In the genomic region with DNA sequence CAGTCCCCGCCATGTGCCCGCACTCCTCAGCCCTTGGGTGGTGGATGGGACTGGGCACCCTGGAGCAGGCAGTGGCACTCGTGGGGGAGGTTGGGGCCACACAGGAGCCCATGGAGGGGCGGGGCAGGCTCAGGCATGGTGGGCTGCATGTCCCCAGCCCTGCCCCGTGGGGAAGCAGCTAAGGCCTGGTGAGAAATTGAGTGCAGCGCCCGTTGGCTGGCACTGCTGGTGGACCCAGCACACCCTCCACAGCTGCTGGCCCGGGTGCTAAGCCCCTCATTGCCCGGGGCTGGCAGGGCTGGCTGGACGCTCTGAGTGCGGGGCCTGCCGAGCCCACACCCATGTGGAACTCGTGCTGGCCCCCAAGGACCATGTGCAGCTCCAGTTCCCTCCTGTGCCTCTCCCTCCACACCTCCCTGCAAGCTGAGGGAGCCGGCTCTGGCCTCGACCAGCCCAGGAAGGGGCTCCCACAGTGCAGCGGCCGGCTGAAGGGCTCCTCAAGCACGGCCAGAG, we compare ENCODE assay signal across 22 cellular contexts. TPM values are rescaled to one million over a fixed set of nuclear protein-coding genes. Genes with fewer than 3 reads are reported as not detected.
A peak's percentile ranks its signal among the peaks of the same experiment; 100 is the strongest.
DNase-seq lines count a peak whose midpoint lies in the region; ATAC-seq, FAIRE-seq and TF ChIP-seq lines count a peak whose summit lies in the region.
"Had no signal": no experiment of that assay in that cellular context is flagged by ENCODE, and none has a peak within 500 bp of the region (broad histone marks: within the 10 kb centered on the region; RNA-seq: fewer than 3 reads in every experiment).

No MANE protein-coding gene starts in this region.

- no peaks in the 10 kb centered on the region; the same call in 1 of the 2 replicates for H3K36me3 ChIP-seq in SJSA1
- no peaks in the 10 kb centered on the region for H3K36me3 ChIP-seq in HepG2 (replicated peaks in 1 of 2; ENCODE audit: control insufficient read depth in 1 of 2, insufficient read depth in 2 of 2, low read length in 2 of 2)
- no peaks in the 10 kb centered on the region for H3K36me3 ChIP-seq in spleen
- H3K36me3 ChIP-seq: BLaER1 treated with 17β-estradiol and CSF1 and Interleukin-3, amounts not matched to agents 10 nM and 100 nM had no signal

- ATAC-seq in left cardiac atrium = no peak
- no peak for ATAC-seq in HepG2
- ATAC-seq in GM18861 (IDR thresholded peaks at IDR 0.05; ENCODE audit: unreplicated experiment) = no peak
- no peak for ATAC-seq in GM21576 (IDR thresholded peaks at IDR 0.05; ENCODE audit: unreplicated experiment)

- H3K9me3 ChIP-seq in SJSA1 (replicated peaks) (peaks cover 4% of the 10 kb centered on the region; the same call in 1 of the 2 replicates), HepG2 (ENCODE audit: low read length) (peaks cover 13% of the 10 kb centered on the region; the same call in 1 of the 2 replicates), spleen (peaks cover 0 to 15% (median 8%) of the 10 kb centered on the region in 8 donors)

- no peak overlapping the region for H3K4me2 ChIP-seq in HepG2 (ENCODE audit: low read depth, low read length)
- H3K4me2 ChIP-seq: BLaER1 treated with 17β-estradiol and CSF1 and Interleukin-3, amounts not matched to agents 10 nM and 100 nM had no signal

- POLR2A ChIA-PET in HepG2 (lab: Yijun Ruan, JAX) = no interaction called here

- TF ChIP-seq CTCF in HepG2 (CRISPR knock-in tag; IDR thresholded peaks at IDR 0.05) (no peak), spleen (IDR thresholded peaks at IDR 0.05 in 8 of 11, conservative IDR thresholded peaks at IDR 0.05 in 3 of 11) (no peak)

- TF ChIP-seq POLR2A in HepG2 (IDR thresholded peaks at IDR 0.05; ENCODE audit: insufficient read depth in 1 of 2, low read depth in 2 of 2, low read length in 2 of 2) (no peak), spleen (IDR thresholded peaks at IDR 0.05) (no peak)

- intact Hi-C loops in left cardiac atrium (cut with DNase I) (no loop called here), cardiac septum (cut with DNase I) (no loop called here), HepG2 (cut with micrococcal nuclease; ENCODE audit: unreplicated experiment) (loop anchor here (10.0 kb wide), 1 partner anchor 124 kb away; no protein-coding TSS in a partner anchor), spleen (cut with DNase I; ENCODE audit: low total_unique reads) (no loop called here)

- H3K27me3 ChIP-seq in SJSA1 (replicated peaks) (no peaks in the 10 kb centered on the region), HepG2 (ENCODE audit: control insufficient read depth in 1 of 2, insufficient read depth in 2 of 2, low read length in 2 of 2) (no peaks in the 10 kb centered on the region), spleen (replicated peaks in 1 of 7) (peaks cover 0 to 5% (median 0%) of the 10 kb centered on the region in 7 donors)
- H3K27me3 ChIP-seq: BLaER1 treated with 17β-estradiol and CSF1 and Interleukin-3, amounts not matched to agents 10 nM and 100 nM had no signal

- no peaks in the 10 kb centered on the region for H3K79me2 ChIP-seq in HepG2 (ENCODE audit: insufficient read depth, low read length)

- no peak overlapping the region for H2AFZ ChIP-seq in HepG2 (ENCODE audit: low read length)

- CTCF ChIA-PET in HepG2 (lab: Yijun Ruan, JAX; ENCODE audit: low intra/inter-chr PET ratio, low total read pairs) = no interaction called here

- H3K27ac ChIP-seq in SJSA1 (peak overlapping the region; percentile 87), HepG2 (ENCODE audit: extremely low read length, insufficient read depth, low read length) (no peak overlapping the region), spleen (no peak overlapping the region)
- H3K27ac ChIP-seq: BLaER1 treated with 17β-estradiol and CSF1 and Interleukin-3, amounts not matched to agents 10 nM and 100 nM had no signal

- no peak for FAIRE-seq in HepG2 (lab: Jason Lieb, UNC)
- FAIRE-seq: G401.6, GM12891, GM19239, H54 had no signal

- H4K20me1 ChIP-seq in HepG2 (ENCODE audit: insufficient read depth, low read length) = no peaks in the 10 kb centered on the region
- H4K20me1 ChIP-seq: BLaER1 treated with 17β-estradiol and CSF1 and Interleukin-3, amounts not matched to agents 10 nM and 100 nM had no signal

- BruUV-seq in HepG2 (replicated peaks; lab: Mats Ljungman, UMichigan) = no TSS peak

- H3K4me3 ChIP-seq in SJSA1 (no peak overlapping the region), HepG2 (replicated peaks in 1 of 3; ENCODE audit: insufficient read depth in 1 of 3, low read depth in 2 of 3, low read length in 3 of 3) (no peak overlapping the region), spleen (no peak overlapping the region)
- H3K4me3 ChIP-seq: BLaER1 treated with 17β-estradiol and CSF1 and Interleukin-3, amounts not matched to agents 10 nM and 100 nM; GM23248 had no signal

- H3K4me1 ChIP-seq in SJSA1 (replicated peaks) (peaks cover 48% of the 10 kb centered on the region), HepG2 (ENCODE audit: insufficient read depth, low read length) (no peaks in the 10 kb centered on the region), spleen (no peaks in the 10 kb centered on the region)
- H3K4me1 ChIP-seq: BLaER1 treated with 17β-estradiol and CSF1 and Interleukin-3, amounts not matched to agents 10 nM and 100 nM had no signal

- peak; percentile 15 for DNase-seq in left cardiac atrium
- DNase-seq in cardiac septum (ENCODE audit: low spot score) = no peak
- no peak for DNase-seq in SJSA1 (ENCODE audit: low read depth in 1 of 2, low spot score in 2 of 2)
- no peak for DNase-seq in HepG2 (ENCODE audit: low spot score)
- peak; percentile 56 for DNase-seq in spleen
- no peak for DNase-seq in DMS153 treated with DMSO at 0.1 percent for 48 hours (lab: John Stamatoyannopoulos, UW; ENCODE audit: unreplicated experiment)
- DNase-seq: ACHN; Calu3; CD4-positive, alpha-beta T cell; DMS 273 treated with DMSO at 0.1 percent for 48 hours; DMS79 treated with DMSO at 0.1 percent for 48 hours; EL; GM23248 had no signal

- H3K9ac ChIP-seq in HepG2 (ENCODE audit: insufficient read depth, low read depth, low read length) = no peak overlapping the region
- H3K9ac ChIP-seq: BLaER1 treated with 17β-estradiol and CSF1 and Interleukin-3, amounts not matched to agents 10 nM and 100 nM; GM23248 had no signal

- no peak for TF ChIP-seq EP300 in HepG2 (IDR thresholded peaks at IDR 0.05; ENCODE audit: low read depth in 2 of 2, low read length in 2 of 2)
- no peak for TF ChIP-seq EP300 in HepG2 (CRISPR knock-in tag; IDR thresholded peaks at IDR 0.05; ENCODE audit: borderline replicate concordance)

- WGBS in HepG2 (ENCODE audit: low lambda C conversion rate) = 6% methylated on average over 6 of the region's 18 CpGs
- WGBS in spleen, 5 donors = 82 to 88% (median 84%) methylated on average over 9 to 18 of the region's 18 CpGs

- TF ChIP-seq RAD21 in HepG2 (CRISPR knock-in tag; IDR thresholded peaks at IDR 0.05) = no peak

- in situ Hi-C loops in HepG2 (cut with HindIII; ENCODE audit: extremely low pct_ligation_motif_present, low pct_unique_long_range_greater_than_20kb) = no loop called here

RNA-seq across cellular contexts. Expression of gene OR5B3, which starts 16.1 kb away (rescaled TPM):
- not detected for total RNA-seq in left cardiac atrium
- total RNA-seq in cardiac septum = not detected
- total RNA-seq in SJSA1 (2014; rRNA removed; shearing (Covaris generic)) = not detected in 2 replicates
- total RNA-seq in HepG2 (2016; rRNA removed; fragmentation: Illumina TruSeq; extraction: Trizol) = not detected in 2 replicates
- total RNA-seq in HepG2 (2016; cell fraction: cytosol; rRNA removed; fragmentation: Illumina TruSeq; extraction: Trizol; ENCODE audit: low read depth) = not detected in 2 replicates
- total RNA-seq in HepG2 (2016; cell fraction: insoluble cytoplasmic fraction; rRNA removed; fragmentation: Illumina TruSeq; extraction: Trizol) = not detected in 2 replicates
- not detected in 2 replicates for total RNA-seq in HepG2 (2016; cell fraction: membrane; rRNA removed; fragmentation: Illumina TruSeq; extraction: Trizol)
- total RNA-seq in HepG2 (2016; cell fraction: nucleus; rRNA removed; fragmentation: Illumina TruSeq; extraction: Trizol) = not detected in 2 replicates
- polyA plus RNA-seq in HepG2 (2011; rRNA removed) = not detected in 2 replicates
- not detected in 2 replicates for polyA plus RNA-seq in HepG2 (2011; cell fraction: cytosol; rRNA removed)
- not detected in 2 replicates for polyA plus RNA-seq in HepG2 (2011; cell fraction: nucleus; rRNA removed)
- not detected in 2 replicates for polyA plus RNA-seq in HepG2 (2012)
- not detected in 2 replicates for polyA plus RNA-seq in HepG2 (2016; cell fraction: cytosol; fragmentation: Illumina TruSeq; extraction: Trizol; ENCODE audit: low read depth)
- polyA plus RNA-seq in HepG2 (2016; cell fraction: insoluble cytoplasmic fraction; fragmentation: Illumina TruSeq; extraction: Trizol; ENCODE audit: low read depth) = not detected in 2 replicates
- polyA plus RNA-seq in HepG2 (2016; cell fraction: membrane; fragmentation: Illumina TruSeq; extraction: Trizol; ENCODE audit: low read depth) = not detected in 2 replicates
- polyA plus RNA-seq in HepG2 (2016; cell fraction: nucleus; fragmentation: Illumina TruSeq; extraction: Trizol; ENCODE audit: insufficient read depth, low read depth) = not detected in 2 replicates
- polyA minus RNA-seq in HepG2 (2011; rRNA and poly(A)+ RNA removed; ENCODE audit: low replicate concordance) = not detected in 2 replicates
- not detected in 2 replicates for polyA minus RNA-seq in HepG2 (2011; cell fraction: cytosol; rRNA and poly(A)+ RNA removed)
- not detected in 2 replicates for polyA minus RNA-seq in HepG2 (2011; cell fraction: nucleus; rRNA and poly(A)+ RNA removed)
- total RNA-seq in spleen = not detected
- polyA plus RNA-seq in spleen = not detected
- total RNA-seq: A172; Calu3; CD4-positive, alpha-beta T cell; GM23248; HT-29 had no signal
- polyA plus RNA-seq: GM23248 had no signal

RNA-seq across cellular contexts. Expression of gene OR5B17, which starts 31.7 kb away (rescaled TPM):
- total RNA-seq in left cardiac atrium (not detected), cardiac septum (not detected), HepG2 (2016; rRNA removed; fragmentation: Illumina TruSeq; extraction: Trizol) (not detected in 2 replicates), spleen (not detected)
- not detected in 2 replicates for total RNA-seq in SJSA1 (2014; rRNA removed; shearing (Covaris generic))
- not detected in 2 replicates for total RNA-seq in HepG2 (2016; cell fraction: cytosol; rRNA removed; fragmentation: Illumina TruSeq; extraction: Trizol; ENCODE audit: low read depth)
- total RNA-seq in HepG2 (2016; cell fraction: insoluble cytoplasmic fraction; rRNA removed; fragmentation: Illumina TruSeq; extraction: Trizol) = not detected in 2 replicates
- total RNA-seq in HepG2 (2016; cell fraction: membrane; rRNA removed; fragmentation: Illumina TruSeq; extraction: Trizol) = not detected in 2 replicates
- total RNA-seq in HepG2 (2016; cell fraction: nucleus; rRNA removed; fragmentation: Illumina TruSeq; extraction: Trizol) = not detected in 2 replicates
- polyA plus RNA-seq in HepG2 (2011; rRNA removed) (not detected in 2 replicates), spleen (not detected)
- not detected in 2 replicates for polyA plus RNA-seq in HepG2 (2011; cell fraction: cytosol; rRNA removed)
- not detected in 2 replicates for polyA plus RNA-seq in HepG2 (2011; cell fraction: nucleus; rRNA removed)
- polyA plus RNA-seq in HepG2 (2012) = not detected in 2 replicates
- not detected in 2 replicates for polyA plus RNA-seq in HepG2 (2016; cell fraction: cytosol; fragmentation: Illumina TruSeq; extraction: Trizol; ENCODE audit: low read depth)
- not detected in 2 replicates for polyA plus RNA-seq in HepG2 (2016; cell fraction: insoluble cytoplasmic fraction; fragmentation: Illumina TruSeq; extraction: Trizol; ENCODE audit: low read depth)
- not detected in 2 replicates for polyA plus RNA-seq in HepG2 (2016; cell fraction: membrane; fragmentation: Illumina TruSeq; extraction: Trizol; ENCODE audit: low read depth)
- polyA plus RNA-seq in HepG2 (2016; cell fraction: nucleus; fragmentation: Illumina TruSeq; extraction: Trizol; ENCODE audit: insufficient read depth, low read depth) = not detected in 2 replicates
- polyA minus RNA-seq in HepG2 (2011; rRNA and poly(A)+ RNA removed; ENCODE audit: low replicate concordance) = not detected in 2 replicates
- polyA minus RNA-seq in HepG2 (2011; cell fraction: cytosol; rRNA and poly(A)+ RNA removed) = not detected in 2 replicates
- not detected in 2 replicates for polyA minus RNA-seq in HepG2 (2011; cell fraction: nucleus; rRNA and poly(A)+ RNA removed)
- total RNA-seq: A172; Calu3; CD4-positive, alpha-beta T cell; GM23248; HT-29 had no signal
- polyA plus RNA-seq: GM23248 had no signal

RNA-seq across cellular contexts. Expression of gene OR5B2, which starts 37.3 kb away (rescaled TPM):
- total RNA-seq in left cardiac atrium = not detected
- not detected for total RNA-seq in cardiac septum
- not detected in 2 replicates for total RNA-seq in SJSA1 (2014; rRNA removed; shearing (Covaris generic))
- total RNA-seq in HepG2 (2016; rRNA removed; fragmentation: Illumina TruSeq; extraction: Trizol) = not detected in 2 replicates
- not detected in 2 replicates for total RNA-seq in HepG2 (2016; cell fraction: cytosol; rRNA removed; fragmentation: Illumina TruSeq; extraction: Trizol; ENCODE audit: low read depth)
- not detected in 2 replicates for total RNA-seq in HepG2 (2016; cell fraction: insoluble cytoplasmic fraction; rRNA removed; fragmentation: Illumina TruSeq; extraction: Trizol)
- not detected in 2 replicates for total RNA-seq in HepG2 (2016; cell fraction: membrane; rRNA removed; fragmentation: Illumina TruSeq; extraction: Trizol)
- total RNA-seq in HepG2 (2016; cell fraction: nucleus; rRNA removed; fragmentation: Illumina TruSeq; extraction: Trizol) = not detected in 2 replicates
- not detected in 2 replicates for polyA plus RNA-seq in HepG2 (2011; rRNA removed)
- not detected in 2 replicates for polyA plus RNA-seq in HepG2 (2011; cell fraction: cytosol; rRNA removed)
- polyA plus RNA-seq in HepG2 (2011; cell fraction: nucleus; rRNA removed) = not detected in 2 replicates
- polyA plus RNA-seq in HepG2 (2012) = not detected in 2 replicates
- not detected in 2 replicates for polyA plus RNA-seq in HepG2 (2016; cell fraction: cytosol; fragmentation: Illumina TruSeq; extraction: Trizol; ENCODE audit: low read depth)
- polyA plus RNA-seq in HepG2 (2016; cell fraction: insoluble cytoplasmic fraction; fragmentation: Illumina TruSeq; extraction: Trizol; ENCODE audit: low read depth) = not detected in 2 replicates
- polyA plus RNA-seq in HepG2 (2016; cell fraction: membrane; fragmentation: Illumina TruSeq; extraction: Trizol; ENCODE audit: low read depth) = not detected in 2 replicates
- not detected in 2 replicates for polyA plus RNA-seq in HepG2 (2016; cell fraction: nucleus; fragmentation: Illumina TruSeq; extraction: Trizol; ENCODE audit: insufficient read depth, low read depth)
- polyA minus RNA-seq in HepG2 (2011; rRNA and poly(A)+ RNA removed; ENCODE audit: low replicate concordance) = not detected in 2 replicates
- not detected in 2 replicates for polyA minus RNA-seq in HepG2 (2011; cell fraction: cytosol; rRNA and poly(A)+ RNA removed)
- polyA minus RNA-seq in HepG2 (2011; cell fraction: nucleus; rRNA and poly(A)+ RNA removed) = not detected in 2 replicates
- not detected for total RNA-seq in spleen
- polyA plus RNA-seq in spleen = under 1 TPM in 1 of 3 donors, not detected in 2; 0.08 TPM
- total RNA-seq: A172; Calu3; CD4-positive, alpha-beta T cell; GM23248; HT-29 had no signal
- polyA plus RNA-seq: GM23248 had no signal

RNA-seq across cellular contexts. Expression of gene OR5B12, which starts 51.4 kb away (rescaled TPM):
- not detected for total RNA-seq in left cardiac atrium
- total RNA-seq in cardiac septum = not detected
- total RNA-seq in SJSA1 (2014; rRNA removed; shearing (Covaris generic)) = not detected in 2 replicates
- not detected in 2 replicates for total RNA-seq in HepG2 (2016; rRNA removed; fragmentation: Illumina TruSeq; extraction: Trizol)
- total RNA-seq in HepG2 (2016; cell fraction: cytosol; rRNA removed; fragmentation: Illumina TruSeq; extraction: Trizol; ENCODE audit: low read depth) = not detected in 2 replicates
- 0.11 TPM in 1 of 2 replicates, not detected in the other for total RNA-seq in HepG2 (2016; cell fraction: insoluble cytoplasmic fraction; rRNA removed; fragmentation: Illumina TruSeq; extraction: Trizol)
- total RNA-seq in HepG2 (2016; cell fraction: membrane; rRNA removed; fragmentation: Illumina TruSeq; extraction: Trizol) = not detected in 2 replicates
- total RNA-seq in HepG2 (2016; cell fraction: nucleus; rRNA removed; fragmentation: Illumina TruSeq; extraction: Trizol) = not detected in 2 replicates
- 0.07 TPM in 1 of 2 replicates, not detected in the other for polyA plus RNA-seq in HepG2 (2011; rRNA removed)
- not detected in 2 replicates for polyA plus RNA-seq in HepG2 (2011; cell fraction: cytosol; rRNA removed)
- not detected in 2 replicates for polyA plus RNA-seq in HepG2 (2011; cell fraction: nucleus; rRNA removed)
- not detected in 2 replicates for polyA plus RNA-seq in HepG2 (2012)
- 0.12 TPM in 1 of 2 replicates, not detected in the other for polyA plus RNA-seq in HepG2 (2016; cell fraction: cytosol; fragmentation: Illumina TruSeq; extraction: Trizol; ENCODE audit: low read depth)
- polyA plus RNA-seq in HepG2 (2016; cell fraction: insoluble cytoplasmic fraction; fragmentation: Illumina TruSeq; extraction: Trizol; ENCODE audit: low read depth) = not detected in 2 replicates
- polyA plus RNA-seq in HepG2 (2016; cell fraction: membrane; fragmentation: Illumina TruSeq; extraction: Trizol; ENCODE audit: low read depth) = not detected in 2 replicates
- polyA plus RNA-seq in HepG2 (2016; cell fraction: nucleus; fragmentation: Illumina TruSeq; extraction: Trizol; ENCODE audit: insufficient read depth, low read depth) = not detected in 2 replicates
- not detected in 2 replicates for polyA minus RNA-seq in HepG2 (2011; rRNA and poly(A)+ RNA removed; ENCODE audit: low replicate concordance)
- polyA minus RNA-seq in HepG2 (2011; cell fraction: cytosol; rRNA and poly(A)+ RNA removed) = not detected in 2 replicates
- polyA minus RNA-seq in HepG2 (2011; cell fraction: nucleus; rRNA and poly(A)+ RNA removed) = not detected in 2 replicates
- not detected for total RNA-seq in spleen
- under 1 TPM in 1 of 3 donors, not detected in 2; 0.08 TPM for polyA plus RNA-seq in spleen
- total RNA-seq: A172; Calu3; CD4-positive, alpha-beta T cell; GM23248; HT-29 had no signal
- polyA plus RNA-seq: GM23248 had no signal

Comparison
In these comparisons a context has a peak if more than half of its experiments do, and no peak if none do; other contexts are left out.
1. DNase-seq: peak in left cardiac atrium (single experiment) and spleen (single experiment); none in cardiac septum (single experiment), SJSA1 (0 of 2), HepG2 (single experiment) and DMS153 treated with DMSO at 0.1 percent for 48 hours (single experiment).